Comparison of ENCODE assay signal across 1 cellular context in genomic region chr6:90885611-90886056, GRCh38.
TF ChIP-seq lines count a peak whose summit lies in the region.

No MANE protein-coding gene starts in this region.

TF ChIP-seq in WTC11, 78 proteins besides CTCF, POLR2A, EP300 and RAD21 (continued from another document):
- TF ChIP-seq E2F4 (CRISPR knock-in tag; IDR thresholded peaks at IDR 0.05; ENCODE audit: borderline replicate concordance, low read depth) (no peak), NR3C1 (CRISPR knock-in tag; conservative IDR thresholded peaks at IDR 0.05; ENCODE audit: low read depth) (no peak), ZNF425 (CRISPR knock-in tag; conservative IDR thresholded peaks at IDR 0.05) (no peak), NR1H2 (CRISPR knock-in tag; IDR thresholded peaks at IDR 0.05) (no peak), ZMAT4 (CRISPR knock-in tag; IDR thresholded peaks at IDR 0.05) (no peak), TCF7 (CRISPR knock-in tag; IDR thresholded peaks at IDR 0.05; ENCODE audit: low read depth) (no peak), MLX (CRISPR knock-in tag; IDR thresholded peaks at IDR 0.05) (no peak), RORB (CRISPR knock-in tag; IDR thresholded peaks at IDR 0.05) (no peak), SOX15 (CRISPR knock-in tag; IDR thresholded peaks at IDR 0.05) (no peak), ATF6 (CRISPR knock-in tag; IDR thresholded peaks at IDR 0.05) (no peak), ZNF219 (CRISPR knock-in tag; IDR thresholded peaks at IDR 0.05; ENCODE audit: borderline replicate concordance) (no peak), ZBTB43 (CRISPR knock-in tag; IDR thresholded peaks at IDR 0.05) (no peak), FOXK1 (CRISPR knock-in tag; IDR thresholded peaks at IDR 0.05) (no peak), USF1 (CRISPR knock-in tag; IDR thresholded peaks at IDR 0.05) (no peak), STAT6 (CRISPR knock-in tag; conservative IDR thresholded peaks at IDR 0.05; ENCODE audit: low read depth) (no peak)
